16 cellular contexts compared by ENCODE assay signal in genomic region chr3:193903257-193903807, GRCh38.
DNase-seq lines count a peak whose midpoint lies in the region; ATAC-seq, FAIRE-seq and TF ChIP-seq lines count a peak whose summit lies in the region.
"Had no signal": no experiment of that assay in that cellular context is flagged by ENCODE, and none has a peak within 500 bp of the region (broad histone marks: within the 10 kb centered on the region; RNA-seq: fewer than 3 reads in every experiment).

No MANE protein-coding gene starts in this region.

- H3K9me3 Mint-ChIP-seq in GM23338 = peaks cover 10% of the 10 kb centered on the region
- peaks cover 8% of the 10 kb centered on the region for H3K9me3 Mint-ChIP-seq in mesothelial cell of epicardium

- no peak for FAIRE-seq in A549 (lab: Jason Lieb, UNC)
- FAIRE-seq: G401.6 had no signal

- H3K4me3 ChIP-seq in A549 (no peak overlapping the region), GM23338 (no peak overlapping the region), PC-9 (no peak overlapping the region), thyroid gland (replicated peaks in 1 of 3) (no peak overlapping the region), transverse colon (no peak overlapping the region)

- H3K4me1 ChIP-seq in A549 (peaks cover 12% of the 10 kb centered on the region; the same call in 2 of the 3 replicates), GM23338 (ENCODE audit: insufficient read depth) (peaks cover 13% of the 10 kb centered on the region), PC-9 (replicated peaks; ENCODE audit: insufficient read depth) (peaks cover 20% of the 10 kb centered on the region), thyroid gland (peaks cover 3 to 10% of the 10 kb centered on the region in 2 donors), transverse colon (no peaks in the 10 kb centered on the region)

- DNase-seq in A549 (ENCODE audit: low read depth in 1 of 2, low spot score in 1 of 2) (no peak), GM23338 (ENCODE audit: low spot score) (no peak), PC-9 (peak in 1 of 2 experiments; percentile 51), mesothelial cell of epicardium (ENCODE audit: low spot score in 2 of 2, unreplicated experiment in 2 of 2) (no peak), thyroid gland (no peak), transverse colon (no peak)
- DNase-seq in activated CD4-positive, alpha-beta T cell treated with anti-CD3 and anti-CD28 coated beads for 48 hours = no peak
- DNase-seq: C1 segment of cervical spinal cord, DND-41, H9, MV-4-11, NCI-H1436 treated with DMSO at 0.1 percent for 48 hours, NCI-H2227 treated with DMSO at 0.1 percent for 48 hours had no signal

- H3K9me2 ChIP-seq in GM23338 (ENCODE audit: insufficient read depth) (no peaks in the 10 kb centered on the region), PC-9 (ENCODE audit: insufficient read depth) (no peaks in the 10 kb centered on the region)

- no peak for TF ChIP-seq RAD21 in A549 (conservative IDR thresholded peaks at IDR 0.05 in 1 of 2, IDR thresholded peaks at IDR 0.05 in 1 of 2)

- H3F3A ChIP-seq in GM23338 (replicated peaks; ENCODE audit: low read depth) (no peaks in the 10 kb centered on the region), PC-9 (ENCODE audit: insufficient read depth, low read depth) (peaks cover 14% of the 10 kb centered on the region; the same call in 1 of the 2 replicates)

- TF ChIP-seq CTCF in A549 (IDR thresholded peaks at IDR 0.05) (no peak), GM23338 (conservative IDR thresholded peaks at IDR 0.05; ENCODE audit: low read depth in 2 of 2) (no peak), PC-9 (conservative IDR thresholded peaks at IDR 0.05) (no peak), mesothelial cell of epicardium (IDR thresholded peaks at IDR 0.05; ENCODE audit: unreplicated experiment) (no peak), thyroid gland (IDR thresholded peaks at IDR 0.05) (no peak), transverse colon (IDR thresholded peaks at IDR 0.05) (no peak)

- 0 out of 2 replicates have a peak overlapping the region, but pooled peaks have one; percentile 10 for H2AFZ ChIP-seq in GM23338
- H2AFZ ChIP-seq in PC-9 = no peak overlapping the region

- no peaks in the 10 kb centered on the region for H3K27me3 ChIP-seq in GM23338 (ENCODE audit: insufficient read depth)
- no peaks in the 10 kb centered on the region for H3K27me3 ChIP-seq in PC-9 (ENCODE audit: insufficient read depth, low read depth)
- no peaks in the 10 kb centered on the region for H3K27me3 ChIP-seq in thyroid gland
- H3K27me3 ChIP-seq in transverse colon = no peaks in the 10 kb centered on the region

- peak overlapping the region; percentile 32 for H3K4me2 ChIP-seq in A549
- no peak overlapping the region for H3K4me2 ChIP-seq in GM23338
- H3K4me2 ChIP-seq in PC-9 = peak overlapping the region; percentile 15

- H3K4me1 Mint-ChIP-seq in GM23338 (peaks cover 22% of the 10 kb centered on the region), mesothelial cell of epicardium (peaks cover 65% of the 10 kb centered on the region)

- BruUV-seq in PC-9 (replicated peaks; lab: Mats Ljungman, UMichigan) = no TSS peak

- peaks cover 7% of the 10 kb centered on the region for H3K36me3 Mint-ChIP-seq in GM23338 (ENCODE audit: low read depth)
- no peaks in the 10 kb centered on the region for H3K36me3 Mint-ChIP-seq in mesothelial cell of epicardium

- H3K27me3 Mint-ChIP-seq in GM23338 (ENCODE audit: insufficient read depth, low read depth, poor library complexity) = peaks cover 5% of the 10 kb centered on the region
- no peaks in the 10 kb centered on the region for H3K27me3 Mint-ChIP-seq in mesothelial cell of epicardium (ENCODE audit: low read depth)

- CTCF ChIA-PET in A549 (lab: Yijun Ruan, JAX) (interaction anchor here (1.3 kb wide), 1 partner anchor 12 kb away, joined by 3 read pairs; no protein-coding TSS in a partner anchor), PC-9 (lab: Charles Lee) (no interaction called here)

- 64% methylated on average over 9 of the region's 10 CpGs for WGBS in A549 (ENCODE audit: missing lambda C conversion rate)
- WGBS in thyroid gland, 2 donors = 94 to 95% methylated on average over 10 of the region's 10 CpGs
- WGBS in transverse colon (ENCODE audit: low coverage in 1 of 2), 2 donors = 92 to 93% methylated on average over 8 to 10 of the region's 10 CpGs

- H3K79me2 ChIP-seq in GM23338 (replicated peaks; ENCODE audit: insufficient read depth) (no peaks in the 10 kb centered on the region), PC-9 (ENCODE audit: low read depth) (no peaks in the 10 kb centered on the region)

- intact Hi-C loops in PC-9 (cut with micrococcal nuclease; ENCODE audit: unreplicated experiment) = no loop called here
- intact Hi-C loops in thyroid gland (cut with DNase I) = no loop called here
- intact Hi-C loops in transverse colon (cut with DNase I; ENCODE audit: low total_unique reads) = no loop called here

- peaks cover 1% of the 10 kb centered on the region; the same call in 1 of the 3 replicates for H3K9me3 ChIP-seq in A549
- peaks cover 3% of the 10 kb centered on the region for H3K9me3 ChIP-seq in PC-9 (ENCODE audit: insufficient read depth, low read depth)
- no peaks in the 10 kb centered on the region for H3K9me3 ChIP-seq in thyroid gland
- no peaks in the 10 kb centered on the region for H3K9me3 ChIP-seq in transverse colon

- H4K20me1 ChIP-seq in GM23338 (replicated peaks; ENCODE audit: insufficient read depth) = no peaks in the 10 kb centered on the region
- no peaks in the 10 kb centered on the region for H4K20me1 ChIP-seq in PC-9 (ENCODE audit: insufficient read depth)

- H3K27ac ChIP-seq in A549 (0 out of 6 replicates have a peak overlapping the region, but pooled peaks of 1 of the 2 experiments have one; percentile 21), GM23338 (ENCODE audit: low read depth) (no peak overlapping the region), PC-9 (no peak overlapping the region; the same call in 1 of the 2 replicates), thyroid gland (no peak overlapping the region), transverse colon (no peak overlapping the region)
- H3K27ac ChIP-seq: 22Rv1 had no signal

- H3K36me3 ChIP-seq in GM23338 (ENCODE audit: insufficient read depth) = peaks cover 6% of the 10 kb centered on the region; the same call in 1 of the 2 replicates
- H3K36me3 ChIP-seq in PC-9 (ENCODE audit: low read depth) = no peaks in the 10 kb centered on the region
- H3K36me3 ChIP-seq in thyroid gland = no peaks in the 10 kb centered on the region
- no peaks in the 10 kb centered on the region for H3K36me3 ChIP-seq in transverse colon

- TF ChIP-seq POLR2A in A549 (IDR thresholded peaks at IDR 0.05; ENCODE audit: low read length) (no peak), thyroid gland (IDR thresholded peaks at IDR 0.05) (no peak), transverse colon (IDR thresholded peaks at IDR 0.05) (no peak)

- H3K27ac Mint-ChIP-seq in GM23338 = no peak overlapping the region
- peak overlapping the region; percentile 71 for H3K27ac Mint-ChIP-seq in mesothelial cell of epicardium
- H3K27ac Mint-ChIP-seq: H9 had no signal

- in situ Hi-C loops in transverse colon (cut with MboI; ENCODE audit: low pct_ligation_motif_present in 1 of 4, low pct_unique_long_range_greater_than_20kb in 1 of 4, low sequenced_read_pairs in 3 of 4) = no loop called here

- POLR2A ChIA-PET in A549 (lab: Yijun Ruan, JAX) (no interaction called here), PC-9 (lab: Charles Lee; ENCODE audit: unreplicated experiment) (no interaction called here)

- no peak for TF ChIP-seq EP300 in A549 (IDR thresholded peaks at IDR 0.05)
- TF ChIP-seq EP300 in transverse colon (IDR thresholded peaks at IDR 0.05; ENCODE audit: low read depth) = no peak

- H3K4me3 Mint-ChIP-seq in GM23338 (no peak overlapping the region), mesothelial cell of epicardium (no peak overlapping the region)
- H3K4me3 Mint-ChIP-seq: H9 had no signal

- no peak; a peak in 1 of 6 replicates for ATAC-seq in A549
- no peak for ATAC-seq in GM23338
- ATAC-seq in GM21737 (IDR thresholded peaks at IDR 0.05; ENCODE audit: unreplicated experiment) = no peak

TF ChIP-seq in A549, 52 proteins besides CTCF, POLR2A, EP300 and RAD21:
- no peak for TF ChIP-seq MAX (IDR thresholded peaks at IDR 0.05)
- TF ChIP-seq TFCP2L1 (CRISPR knock-in tag; IDR thresholded peaks at IDR 0.05) = no peak
- TF ChIP-seq HOXB13 (CRISPR knock-in tag; IDR thresholded peaks at IDR 0.05; ENCODE audit: low read depth) = no peak

TF ChIP-seq in GM23338, 12 proteins besides CTCF, POLR2A, EP300 and RAD21:
- TF ChIP-seq JUNB (IDR thresholded peaks at IDR 0.05; ENCODE audit: unreplicated experiment) (no peak), ETS1 (IDR thresholded peaks at IDR 0.05) (no peak), ZNF114 (CRISPR knock-in tag; IDR thresholded peaks at IDR 0.05) (no peak)
